8 cellular contexts compared by ENCODE assay signal in the genomic region with DNA sequence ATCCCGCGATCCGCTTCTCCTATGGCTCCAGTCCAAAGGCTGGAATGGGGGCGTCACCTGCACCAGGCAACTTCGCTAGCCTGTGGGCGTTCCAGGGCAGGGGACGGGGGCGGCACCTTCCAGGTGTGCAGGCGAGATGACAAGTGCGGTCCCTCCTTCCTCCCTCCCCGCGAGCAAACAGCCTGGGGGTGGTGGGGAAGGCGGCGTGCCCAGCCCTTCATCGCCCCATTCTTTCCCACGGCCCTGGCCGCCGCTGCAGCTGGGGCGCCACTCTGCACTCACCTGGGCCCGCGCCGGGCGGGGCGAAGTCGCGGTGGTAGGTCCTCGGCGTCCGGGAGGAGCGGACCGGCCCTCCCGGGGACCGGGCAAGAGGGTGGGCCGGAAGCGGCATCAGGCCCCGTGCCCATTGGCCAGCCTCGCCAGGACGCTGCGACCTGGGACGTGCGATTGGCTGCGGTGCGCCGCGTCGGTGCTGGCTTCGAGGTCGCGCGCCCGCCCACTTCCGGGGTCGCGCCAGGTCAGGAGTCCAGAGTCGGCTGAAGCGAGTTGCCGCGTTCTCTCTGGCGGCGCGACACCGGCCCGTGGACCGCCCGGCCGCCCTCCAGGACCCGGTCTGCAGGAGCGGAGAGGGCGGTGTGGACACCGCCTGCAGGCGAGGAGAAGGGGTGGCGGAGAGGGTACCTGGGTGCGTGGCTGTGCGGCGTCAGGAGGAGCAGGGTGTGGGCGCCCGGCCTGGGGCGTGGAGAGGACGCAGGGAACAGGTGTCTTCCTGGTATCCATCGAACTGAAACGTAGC. TPM values are rescaled to one million over a fixed set of nuclear protein-coding genes. Genes with fewer than 3 reads are reported as not detected.
DNase-seq lines count a peak whose midpoint lies in the region; ATAC-seq, FAIRE-seq and TF ChIP-seq lines count a peak whose summit lies in the region.

Gene TECPR1, minus strand, starts transcription at position 389 of the 796 bp plus-strand sequence. CDS start 6,086 bp downstream, outside the sequence.

- no peaks in the 10 kb centered on the region for H4K20me1 ChIP-seq in HepG2 (ENCODE audit: insufficient read depth, low read length)

- ATAC-seq in GM19372 (IDR thresholded peaks at IDR 0.05; ENCODE audit: low read depth, unreplicated experiment) (peak; percentile 96), HG03521 (IDR thresholded peaks at IDR 0.05; ENCODE audit: unreplicated experiment) (peak; percentile 97), HepG2 (peak; percentile 98)

- H3K4me2 ChIP-seq in HepG2 (ENCODE audit: low read depth, low read length), result peak within 1 kb of the TSS; percentile 87

- H3K27me3 ChIP-seq in HepG2 (ENCODE audit: control insufficient read depth in 1 of 2, insufficient read depth in 2 of 2, low read length in 2 of 2), result no peaks in the 10 kb centered on the region; a peak in 1 of 5 replicates

- DNase-seq in C1 segment of cervical spinal cord (lab: John Stamatoyannopoulos, UW) (peak; percentile 37 to 95 (median 90)), NCI-H69 (lab: John Stamatoyannopoulos, UW) (peak; percentile 98), dermis blood vessel endothelial cell (peak; percentile 93), HepG2 (ENCODE audit: low spot score) (peak; percentile 90)
- DNase-seq in activated CD4-positive, alpha-beta T cell treated with anti-CD3 and anti-CD28 coated beads, Interleukin-2, amount 50 U/mL, for 1 hour, result peak; percentile 78
- peak; percentile 86 for DNase-seq in stimulated activated CD4-positive, alpha-beta T cell treated with anti-CD3 and anti-CD28 coated beads, Interleukin-4, amount 100 ng/mL, for 1 hour

- H3K9ac ChIP-seq in HepG2 (ENCODE audit: insufficient read depth, low read depth, low read length), result peak within 1 kb of the TSS; percentile 71

- peaks cover 0 to 6% of the 10 kb centered on the region in 2 experiments; a peak in 2 of 5 replicates for H3K36me3 ChIP-seq in HepG2 (replicated peaks in 1 of 2; ENCODE audit: control insufficient read depth in 1 of 2, insufficient read depth in 2 of 2, low read length in 2 of 2)

- POLR2A ChIA-PET in HepG2 (lab: Yijun Ruan, JAX), result interaction anchor here (0.9 to 1.8 kb wide), 2 partner anchors 10 to 28 kb away, joined by 3 to 6 read pairs; no protein-coding TSS in a partner anchor

- H3K9me3 ChIP-seq in HepG2 (ENCODE audit: low read length), result no peaks in the 10 kb centered on the region

- TF ChIP-seq EP300 in HepG2 (IDR thresholded peaks at IDR 0.05; ENCODE audit: low read depth in 2 of 2, low read length in 2 of 2) (no peak), HepG2 (CRISPR knock-in tag; IDR thresholded peaks at IDR 0.05; ENCODE audit: borderline replicate concordance) (no peak; the same call in 1 of the 2 replicates)

- H2AFZ ChIP-seq in HepG2 (ENCODE audit: low read length), result peak within 1 kb of the TSS; percentile 17

- intact Hi-C loops in HepG2 (cut with micrococcal nuclease; ENCODE audit: unreplicated experiment), result no loop called here

- BruUV-seq in HepG2 (replicated peaks; lab: Mats Ljungman, UMichigan), result no TSS peak

- CTCF ChIA-PET in HepG2 (lab: Yijun Ruan, JAX; ENCODE audit: low intra/inter-chr PET ratio, low total read pairs), result no interaction called here

- H3K79me2 ChIP-seq in HepG2 (ENCODE audit: insufficient read depth, low read length), result peaks cover 21% of the 10 kb centered on the region

- TF ChIP-seq CTCF in HepG2 (CRISPR knock-in tag; IDR thresholded peaks at IDR 0.05), result no peak; the same call in 1 of the 2 replicates

- TF ChIP-seq POLR2A in HepG2 (IDR thresholded peaks at IDR 0.05; ENCODE audit: insufficient read depth in 1 of 2, low read depth in 2 of 2, low read length in 2 of 2), result peak; percentile 68 to 81

- H3K4me1 ChIP-seq in HepG2 (ENCODE audit: insufficient read depth, low read length), result peaks cover 31% of the 10 kb centered on the region

- peak; percentile 61 for FAIRE-seq in HepG2 (lab: Jason Lieb, UNC)

- 2% methylated on average over 22 of the region's 81 CpGs for WGBS in HepG2 (ENCODE audit: low lambda C conversion rate)

- H3K4me3 ChIP-seq in HepG2 (replicated peaks in 1 of 3; ENCODE audit: insufficient read depth in 1 of 3, low read depth in 2 of 3, low read length in 3 of 3), result peak within 1 kb of the TSS; percentile 66 to 100 (median 88)

- in situ Hi-C loops in HepG2 (cut with HindIII; ENCODE audit: extremely low pct_ligation_motif_present, low pct_unique_long_range_greater_than_20kb), result no loop called here

- peak within 1 kb of the TSS; percentile 78 for H3K27ac ChIP-seq in HepG2 (ENCODE audit: extremely low read length, insufficient read depth, low read length)

- TF ChIP-seq RAD21 in HepG2 (CRISPR knock-in tag; IDR thresholded peaks at IDR 0.05), result peak; percentile 26; the same call in 1 of the 2 replicates

TF ChIP-seq in HepG2, 621 proteins besides CTCF, POLR2A, EP300 and RAD21 (continues in another document):
- TF ChIP-seq RNF2 (conservative IDR thresholded peaks at IDR 0.05; ENCODE audit: low read depth) (peak; percentile 22; the same call in 1 of the 2 replicates), NR2F1 (CRISPR knock-in tag; IDR thresholded peaks at IDR 0.05) (peak; percentile 85 to 95), SATB2 (CRISPR knock-in tag; IDR thresholded peaks at IDR 0.05) (no peak), ZNF317 (CRISPR knock-in tag; IDR thresholded peaks at IDR 0.05) (0 out of 2 replicates have a peak, but pooled peaks have one; percentile 11), ZFP90 (CRISPR knock-in tag; IDR thresholded peaks at IDR 0.05; ENCODE audit: borderline replicate concordance) (peak; percentile 49; the same call in 1 of the 2 replicates), MEIS2 (CRISPR knock-in tag; IDR thresholded peaks at IDR 0.05) (no peak), CREB1 (IDR thresholded peaks at IDR 0.05) (peak; percentile 88), CREB1 (CRISPR knock-in tag; IDR thresholded peaks at IDR 0.05) (peak; percentile 82; the same call in 1 of the 2 replicates), ZNF501 (CRISPR knock-in tag; IDR thresholded peaks at IDR 0.05) (peak; percentile 63), SPEN (CRISPR knock-in tag; IDR thresholded peaks at IDR 0.05; ENCODE audit: low read depth) (peak; percentile 91), ZNF775 (CRISPR knock-in tag; IDR thresholded peaks at IDR 0.05; ENCODE audit: borderline replicate concordance) (no peak), NCOA1 (CRISPR knock-in tag; IDR thresholded peaks at IDR 0.05) (peak; percentile 50; the same call in 1 of the 2 replicates)

RNA-seq across cellular contexts. Expression of gene TECPR1, which starts in this region (rescaled TPM):
- total RNA-seq in dermis blood vessel endothelial cell, result 66.2 and 105 TPM in 2 replicates
- 6.3 and 8.3 TPM in 2 replicates for total RNA-seq in HepG2 (2016; rRNA removed; fragmentation: Illumina TruSeq; extraction: Trizol)
- total RNA-seq in HepG2 (2016; cell fraction: cytosol; rRNA removed; fragmentation: Illumina TruSeq; extraction: Trizol; ENCODE audit: low read depth), result 1.5 and 2.3 TPM in 2 replicates
- total RNA-seq in HepG2 (2016; cell fraction: insoluble cytoplasmic fraction; rRNA removed; fragmentation: Illumina TruSeq; extraction: Trizol), result 5.7 and 9.5 TPM in 2 replicates
- total RNA-seq in HepG2 (2016; cell fraction: membrane; rRNA removed; fragmentation: Illumina TruSeq; extraction: Trizol), result 2.0 and 2.8 TPM in 2 replicates
- total RNA-seq in HepG2 (2016; cell fraction: nucleus; rRNA removed; fragmentation: Illumina TruSeq; extraction: Trizol), result 10.0 and 10.5 TPM in 2 replicates
- 2.3 and 2.5 TPM in 2 replicates for polyA plus RNA-seq in HepG2 (2011; rRNA removed)
- polyA plus RNA-seq in HepG2 (2011; cell fraction: cytosol; rRNA removed), result 1.4 and 2.3 TPM in 2 replicates
- polyA plus RNA-seq in HepG2 (2011; cell fraction: nucleus; rRNA removed), result 15.9 and 17.4 TPM in 2 replicates
- polyA plus RNA-seq in HepG2 (2012), result 4.7 and 7.6 TPM in 2 replicates
- polyA plus RNA-seq in HepG2 (2016; cell fraction: cytosol; fragmentation: Illumina TruSeq; extraction: Trizol; ENCODE audit: low read depth), result 0.37 and 0.40 TPM in 2 replicates
- 2.7 and 2.9 TPM in 2 replicates for polyA plus RNA-seq in HepG2 (2016; cell fraction: insoluble cytoplasmic fraction; fragmentation: Illumina TruSeq; extraction: Trizol; ENCODE audit: low read depth)
- 0.61 and 0.71 TPM in 2 replicates for polyA plus RNA-seq in HepG2 (2016; cell fraction: membrane; fragmentation: Illumina TruSeq; extraction: Trizol; ENCODE audit: low read depth)
- polyA plus RNA-seq in HepG2 (2016; cell fraction: nucleus; fragmentation: Illumina TruSeq; extraction: Trizol; ENCODE audit: insufficient read depth, low read depth), result 15.6 and 16.9 TPM in 2 replicates
- 2.3 and 6.5 TPM in 2 replicates for polyA minus RNA-seq in HepG2 (2011; rRNA and poly(A)+ RNA removed; ENCODE audit: low replicate concordance)
- 2.5 and 4.0 TPM in 2 replicates for polyA minus RNA-seq in HepG2 (2011; cell fraction: cytosol; rRNA and poly(A)+ RNA removed)
- polyA minus RNA-seq in HepG2 (2011; cell fraction: nucleus; rRNA and poly(A)+ RNA removed), result 5.9 and 7.1 TPM in 2 replicates

Comparison
In these comparisons a context has a peak if more than half of its experiments do, and no peak if none do; other contexts are left out.
1. Peak in every context shown above with its lines: DNase-seq, ATAC-seq, H3K4me3 ChIP-seq and H3K27ac ChIP-seq.